Comparison of ENCODE assay signal across 9 cellular contexts in the genomic region with DNA sequence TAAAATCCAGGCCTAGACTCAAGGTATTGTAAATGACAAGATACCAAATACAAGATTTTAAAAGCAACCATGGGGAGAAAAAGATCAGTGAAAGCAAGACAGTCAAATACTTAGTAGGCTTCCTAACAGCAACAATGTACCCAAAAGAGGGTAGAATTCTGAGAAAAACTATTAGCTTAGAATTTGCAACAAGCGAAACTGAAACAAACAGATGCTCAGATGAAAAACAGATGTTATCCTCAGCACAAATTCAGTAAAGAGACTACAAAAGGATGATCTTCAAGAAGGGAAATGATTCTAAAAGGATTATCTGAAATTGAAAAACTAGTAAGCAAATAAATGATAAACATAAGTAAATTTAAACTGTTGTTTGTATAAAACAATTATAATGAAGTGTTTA. TPM values are rescaled to one million over a fixed set of nuclear protein-coding genes. Genes with fewer than 3 reads are reported as not detected.
DNase-seq lines count a peak whose midpoint lies in the region; ATAC-seq and TF ChIP-seq lines count a peak whose summit lies in the region.
"Had no signal": no experiment of that assay in that cellular context is flagged by ENCODE, and none has a peak within 500 bp of the region (broad histone marks: within the 10 kb centered on the region; RNA-seq: fewer than 3 reads in every experiment).

No MANE protein-coding gene starts in this region.

- H3K27ac Mint-ChIP-seq in HFFc6 (peak overlapping the region; percentile 9; the same call in 1 of the 2 replicates), IgD-negative memory B cell (peak overlapping the region in 2 of 3 donors; percentile 35 to 69)

- DNase-seq in HFFc6: no peak
- DNase-seq in iris pigment epithelial cell (ENCODE audit: low read depth): peak; percentile 43
- no peak for DNase-seq in midbrain (lab: John Stamatoyannopoulos, UW)
- no peak for DNase-seq in germinal center (ENCODE audit: low spot score)
- DNase-seq in SW480 (ENCODE audit: low spot score): no peak
- DNase-seq: activated naive CD4-positive, alpha-beta T cell treated with anti-CD3 and anti-CD28 coated beads, Interleukin-2, amount 50 U/mL, for 16 hours; H9 had no signal

- H3K9me3 Mint-ChIP-seq in HFFc6 (no peaks in the 10 kb centered on the region), IgD-negative memory B cell (no peaks in the 10 kb centered on the region)
- H3K9me3 Mint-ChIP-seq: H9 had no signal

- H3K27me3 Mint-ChIP-seq in HFFc6 (ENCODE audit: insufficient read depth) (no peaks in the 10 kb centered on the region), IgD-negative memory B cell (no peaks in the 10 kb centered on the region)

- TF ChIP-seq CTCF in HFFc6 (IDR thresholded peaks at IDR 0.05): no peak

- H3K4me1 Mint-ChIP-seq in HFFc6 (ENCODE audit: low read depth): peaks cover 11% of the 10 kb centered on the region
- peaks cover 0 to 3% (median 0%) of the 10 kb centered on the region in 3 donors for H3K4me1 Mint-ChIP-seq in IgD-negative memory B cell
- H3K4me1 Mint-ChIP-seq: H9 had no signal

- H3K36me3 Mint-ChIP-seq in HFFc6 (ENCODE audit: low read depth): peaks cover 32% of the 10 kb centered on the region
- peaks cover 5% of the 10 kb centered on the region for H3K36me3 Mint-ChIP-seq in IgD-negative memory B cell

- H3K4me3 Mint-ChIP-seq in HFFc6 (no peak overlapping the region), IgD-negative memory B cell (no peak overlapping the region)
- H3K4me3 Mint-ChIP-seq: H9 had no signal

- peak; percentile 91 for ATAC-seq in GM18907 (IDR thresholded peaks at IDR 0.05; ENCODE audit: unreplicated experiment)

RNA-seq across cellular contexts. Expression of a gene that starts 40.0 kb away (rescaled TPM):
- under 1 TPM in 2 of 6 experiments, not detected in 4; 0.17 TPM for total RNA-seq in HFFc6 (2021; fragmentation: NEBNext Ultra II Directional; extraction: Animal tissue kit (Norgen Biotek cat#: 25700))
- polyA plus RNA-seq in IgD-negative memory B cell: not detected
- total RNA-seq: H9 had no signal

RNA-seq across cellular contexts. Expression of a gene that starts 45.3 kb away (rescaled TPM):
- total RNA-seq in HFFc6 (2021; fragmentation: NEBNext Ultra II Directional; extraction: Animal tissue kit (Norgen Biotek cat#: 25700)): 10 to 100 TPM; 10.1 to 15.9 (median 13.1) TPM
- polyA plus RNA-seq in IgD-negative memory B cell: 6.5 TPM

RNA-seq across cellular contexts. Expression of a gene that starts 45.9 kb away (rescaled TPM):
- 10 to 100 TPM; 61.4 to 75.6 (median 62.8) TPM for total RNA-seq in HFFc6 (2021; fragmentation: NEBNext Ultra II Directional; extraction: Animal tissue kit (Norgen Biotek cat#: 25700))
- 64.2 TPM for polyA plus RNA-seq in IgD-negative memory B cell
